ENCODE assay signal across 35 cellular contexts in the genomic region with DNA sequence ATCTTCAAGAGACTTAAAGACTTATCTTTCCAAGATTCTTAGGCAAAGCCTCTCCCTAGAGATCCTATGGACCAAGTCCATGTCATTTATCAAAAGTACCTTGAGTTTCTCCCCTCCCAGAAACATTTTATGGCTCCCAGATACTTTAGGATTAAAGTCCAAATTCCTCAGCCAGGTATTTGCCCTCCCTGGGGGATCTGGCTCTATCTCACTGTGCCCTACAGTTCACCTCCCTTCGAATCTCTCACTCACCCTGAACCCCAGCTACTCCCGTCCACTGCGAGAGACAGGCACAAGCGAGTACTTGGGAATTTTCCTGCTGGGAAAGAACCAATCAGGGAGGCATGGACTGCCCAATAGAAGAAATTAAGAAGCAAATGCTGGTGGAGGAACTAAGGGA. TPM values are rescaled to one million over a fixed set of nuclear protein-coding genes. Genes with fewer than 3 reads are reported as not detected.
"Had no signal": no experiment of that assay in that cellular context is flagged by ENCODE, and none has a peak within 500 bp of the region (broad histone marks: within the 10 kb centered on the region; RNA-seq: fewer than 3 reads in every experiment).

No MANE protein-coding gene starts in this region.

- H3K4me1 Mint-ChIP-seq: activated CD4-positive, alpha-beta memory T cell treated with anti-CD3 and anti-CD28 coated beads, Interleukin-2, amount 10 ng/mL, durations not matched to agents 7 days and 5 days; activated CD8-positive, alpha-beta memory T cell treated with anti-CD3 and anti-CD28 coated beads, Interleukin-2, amount 10 ng/mL, durations not matched to agents 7 days and 5 days; activated naive CD8-positive, alpha-beta T cell treated with anti-CD3 and anti-CD28 coated beads for 36 hours had no signal

- H3K4me1 ChIP-seq: ascending aorta, breast epithelium, SJCRH30 had no signal

- H3K36me3 ChIP-seq: ascending aorta, breast epithelium, SJCRH30, WERI-Rb-1 had no signal

- ATAC-seq: activated CD8-positive, alpha-beta memory T cell treated with anti-CD3 and anti-CD28 coated beads, Interleukin-2, amount 10 ng/mL, durations not matched to agents 7 days and 5 days; Panc1 had no signal

- H3K4me3 Mint-ChIP-seq: activated CD4-positive, alpha-beta memory T cell treated with anti-CD3 and anti-CD28 coated beads, Interleukin-2, amount 10 ng/mL, durations not matched to agents 7 days and 5 days; activated CD8-positive, alpha-beta memory T cell treated with anti-CD3 and anti-CD28 coated beads, Interleukin-2, amount 10 ng/mL, durations not matched to agents 7 days and 5 days; activated naive CD8-positive, alpha-beta T cell treated with anti-CD3 and anti-CD28 coated beads for 36 hours had no signal

- H3K4me2 ChIP-seq: KMS-11 had no signal

- H3K9me3 Mint-ChIP-seq: activated CD4-positive, alpha-beta memory T cell treated with anti-CD3 and anti-CD28 coated beads, Interleukin-2, amount 10 ng/mL, durations not matched to agents 7 days and 5 days; activated naive CD8-positive, alpha-beta T cell treated with anti-CD3 and anti-CD28 coated beads for 36 hours had no signal

- H3K9me3 ChIP-seq: ascending aorta, breast epithelium, SJCRH30 had no signal

- H3K36me3 Mint-ChIP-seq: activated CD8-positive, alpha-beta memory T cell treated with anti-CD3 and anti-CD28 coated beads, Interleukin-2, amount 10 ng/mL, durations not matched to agents 7 days and 5 days; activated naive CD8-positive, alpha-beta T cell treated with anti-CD3 and anti-CD28 coated beads for 36 hours had no signal

- H3K27ac Mint-ChIP-seq: activated CD4-positive, alpha-beta memory T cell treated with anti-CD3 and anti-CD28 coated beads, Interleukin-2, amount 10 ng/mL, durations not matched to agents 7 days and 5 days; activated CD8-positive, alpha-beta memory T cell treated with anti-CD3 and anti-CD28 coated beads, Interleukin-2, amount 10 ng/mL, durations not matched to agents 7 days and 5 days; activated naive CD8-positive, alpha-beta T cell treated with anti-CD3 and anti-CD28 coated beads for 36 hours had no signal

- H3K27me3 ChIP-seq: ascending aorta, breast epithelium, SJCRH30 had no signal

- H3K27ac ChIP-seq: ascending aorta, breast epithelium, KMS-11, SJCRH30, SK-N-MC, WERI-Rb-1 had no signal

- DNase-seq: activated CD4-positive, alpha-beta memory T cell treated with anti-CD3 and anti-CD28 coated beads, Interleukin-2, amount 10 ng/mL, durations not matched to agents 7 days and 5 days; activated CD4-positive, alpha-beta T cell treated with anti-CD3 and anti-CD28 coated beads for 1 hour; activated CD4-positive, alpha-beta T cell treated with anti-CD3 and anti-CD28 coated beads for 48 hours; activated CD4-positive, CD25-positive, alpha-beta regulatory T cell; activated CD8-positive, alpha-beta memory T cell treated with anti-CD3 and anti-CD28 coated beads for 24 hours; activated CD8-positive, alpha-beta memory T cell treated with anti-CD3 and anti-CD28 coated beads, Interleukin-2, amount 10 ng/mL, durations not matched to agents 7 days and 5 days; activated CD8-positive, alpha-beta memory T cell treated with anti-CD3 and anti-CD28 coated beads, Interleukin-2, amount 50 U/mL, for 48 hours; activated effector memory CD4-positive, alpha-beta T cell treated with Interleukin-2 at 50 U/mL for 16 hours; activated naive CD4-positive, alpha-beta T cell; activated naive CD4-positive, alpha-beta T cell treated with anti-CD3 and anti-CD28 coated beads, Interleukin-2, amount 50 U/mL, for 16 hours; activated naive CD8-positive, alpha-beta T cell treated with anti-CD3 and anti-CD28 coated beads for 36 hours; activated T-cell treated with anti-CD3 and anti-CD28 coated beads, Interleukin-2, amount 50 U/mL, for 48 hours; amygdala; NCI-H1105 treated with DMSO at 0.1 percent for 48 hours; NCI-H1436; NCI-H1694; NCI-H1930; NCI-H2081 treated with DMSO at 0.1 percent for 48 hours; NCI-H345; NCI-H524 treated with DMSO at 0.1 percent for 48 hours; SHP77; SJCRH30; T1000; WERI-Rb-1 had no signal

- H3K4me3 ChIP-seq: ascending aorta, breast epithelium, SJCRH30, SK-N-MC had no signal

RNA-seq across cellular contexts. Expression of a gene that starts 11.9 kb away (rescaled TPM):
- total RNA-seq: activated CD4-positive, alpha-beta memory T cell treated with anti-CD3 and anti-CD28 coated beads, Interleukin-2, amount 10 ng/mL, durations not matched to agents 7 days and 5 days; activated CD8-positive, alpha-beta memory T cell treated with anti-CD3 and anti-CD28 coated beads, Interleukin-2, amount 10 ng/mL, durations not matched to agents 7 days and 5 days; activated naive CD8-positive, alpha-beta T cell treated with anti-CD3 and anti-CD28 coated beads for 36 hours; ascending aorta; LHCN-M2; M059J; NCI-H460; RPMI7951; SJCRH30; T-helper 1 cell treated with Interleukin-12 subunit alpha and Interleukin-12 subunit beta and Interleukin-4 antibody, amounts not matched to agents 30 ng/mL and 1 ng/mL, for 36 hours; T-helper 2 cell treated with Interferon-gamma antibody and Interleukin-4, amounts not matched to agents 100 ng/mL and 5 ng/mL, for 36 hours had no signal

RNA-seq across cellular contexts. Expression of a gene that starts 13.2 kb away (rescaled TPM):
- total RNA-seq: activated CD4-positive, alpha-beta memory T cell treated with anti-CD3 and anti-CD28 coated beads, Interleukin-2, amount 10 ng/mL, durations not matched to agents 7 days and 5 days; activated CD8-positive, alpha-beta memory T cell treated with anti-CD3 and anti-CD28 coated beads, Interleukin-2, amount 10 ng/mL, durations not matched to agents 7 days and 5 days; activated naive CD8-positive, alpha-beta T cell treated with anti-CD3 and anti-CD28 coated beads for 36 hours; ascending aorta; breast epithelium; LHCN-M2; M059J; NCI-H460; RPMI7951; SJCRH30; T-helper 1 cell treated with Interleukin-12 subunit alpha and Interleukin-12 subunit beta and Interleukin-4 antibody, amounts not matched to agents 30 ng/mL and 1 ng/mL, for 36 hours; T-helper 2 cell treated with Interferon-gamma antibody and Interleukin-4, amounts not matched to agents 100 ng/mL and 5 ng/mL, for 36 hours had no signal

RNA-seq across cellular contexts. Expression of a gene that starts 45.4 kb away (rescaled TPM):
- total RNA-seq: activated CD4-positive, alpha-beta memory T cell treated with anti-CD3 and anti-CD28 coated beads, Interleukin-2, amount 10 ng/mL, durations not matched to agents 7 days and 5 days; activated CD8-positive, alpha-beta memory T cell treated with anti-CD3 and anti-CD28 coated beads, Interleukin-2, amount 10 ng/mL, durations not matched to agents 7 days and 5 days; activated naive CD8-positive, alpha-beta T cell treated with anti-CD3 and anti-CD28 coated beads for 36 hours; ascending aorta; breast epithelium; LHCN-M2; M059J; NCI-H460; RPMI7951; SJCRH30; T-helper 1 cell treated with Interleukin-12 subunit alpha and Interleukin-12 subunit beta and Interleukin-4 antibody, amounts not matched to agents 30 ng/mL and 1 ng/mL, for 36 hours; T-helper 2 cell treated with Interferon-gamma antibody and Interleukin-4, amounts not matched to agents 100 ng/mL and 5 ng/mL, for 36 hours had no signal
